In the genomic region with DNA sequence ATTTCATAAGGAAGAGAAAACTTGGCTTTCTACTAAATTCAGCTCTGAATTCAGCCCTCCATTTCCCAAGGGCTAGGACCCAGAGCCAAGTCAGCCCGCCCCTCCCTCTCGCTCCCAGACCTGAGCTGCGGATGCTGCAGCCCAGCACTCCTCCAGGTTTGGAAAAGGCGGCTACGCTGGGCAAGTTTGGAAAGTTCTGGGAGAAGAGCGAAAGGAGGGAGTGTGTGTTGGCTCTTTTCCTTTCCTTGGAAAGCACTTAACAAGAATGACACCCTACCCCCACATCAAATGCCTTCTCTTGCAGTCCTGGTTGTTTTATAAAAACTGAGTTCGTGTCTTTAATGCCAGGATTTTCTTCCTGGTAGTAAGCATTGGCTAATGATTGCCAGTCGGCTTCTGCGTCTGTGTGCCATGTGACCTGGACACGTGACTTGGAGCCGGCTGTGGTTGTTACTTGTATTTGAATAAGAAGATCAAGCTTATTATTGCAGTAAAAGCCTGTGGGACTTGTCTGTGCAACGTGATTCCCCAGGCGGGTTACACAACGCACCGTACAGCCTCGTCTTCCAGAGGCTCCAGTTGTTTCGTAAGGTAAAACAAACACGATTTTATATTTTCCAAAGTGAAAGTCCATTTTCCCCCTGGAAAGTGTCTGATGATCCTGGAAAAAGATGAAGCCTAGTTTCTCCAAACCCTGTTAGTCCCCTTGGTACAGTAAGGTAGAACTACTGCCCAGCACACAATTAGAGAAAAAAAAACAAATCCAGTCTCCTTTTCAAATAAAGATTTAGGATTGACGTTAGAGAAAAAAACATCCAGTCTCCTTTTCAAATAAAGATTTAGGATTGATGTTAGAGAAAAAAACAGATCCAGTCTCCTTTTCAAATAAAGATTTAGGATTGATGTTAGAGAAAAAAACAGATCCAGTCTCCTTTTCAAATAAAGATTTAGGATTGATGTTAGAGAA, we compare ENCODE assay signal across 1 cellular context.
A peak's percentile ranks its signal among the peaks of the same experiment; 100 is the strongest.
TF ChIP-seq lines count a peak whose summit lies in the region.

No MANE protein-coding gene starts in this region.

TF ChIP-seq in PFSK-1, 5 proteins besides CTCF, POLR2A, EP300 and RAD21 (continued from another document):
- TF ChIP-seq POLR2AphosphoS5 (IDR thresholded peaks at IDR 0.05; ENCODE audit: low read depth, low read length) = peak; percentile 66; the same call in 1 of the 2 replicates
